In genomic region chr18:50878345-50879301, GRCh38 we compare ENCODE assay signal across 1 cellular context.
TF ChIP-seq lines count a peak whose summit lies in the region.

Gene ME2 (plus strand): TSS chr18:50879118. CDS start chr18:50895821, 16,703 bp downstream.

TF ChIP-seq in HepG2, 621 proteins besides CTCF, POLR2A, EP300 and RAD21 (continued from another document and continues in another):
- TF ChIP-seq, protein P1, sequence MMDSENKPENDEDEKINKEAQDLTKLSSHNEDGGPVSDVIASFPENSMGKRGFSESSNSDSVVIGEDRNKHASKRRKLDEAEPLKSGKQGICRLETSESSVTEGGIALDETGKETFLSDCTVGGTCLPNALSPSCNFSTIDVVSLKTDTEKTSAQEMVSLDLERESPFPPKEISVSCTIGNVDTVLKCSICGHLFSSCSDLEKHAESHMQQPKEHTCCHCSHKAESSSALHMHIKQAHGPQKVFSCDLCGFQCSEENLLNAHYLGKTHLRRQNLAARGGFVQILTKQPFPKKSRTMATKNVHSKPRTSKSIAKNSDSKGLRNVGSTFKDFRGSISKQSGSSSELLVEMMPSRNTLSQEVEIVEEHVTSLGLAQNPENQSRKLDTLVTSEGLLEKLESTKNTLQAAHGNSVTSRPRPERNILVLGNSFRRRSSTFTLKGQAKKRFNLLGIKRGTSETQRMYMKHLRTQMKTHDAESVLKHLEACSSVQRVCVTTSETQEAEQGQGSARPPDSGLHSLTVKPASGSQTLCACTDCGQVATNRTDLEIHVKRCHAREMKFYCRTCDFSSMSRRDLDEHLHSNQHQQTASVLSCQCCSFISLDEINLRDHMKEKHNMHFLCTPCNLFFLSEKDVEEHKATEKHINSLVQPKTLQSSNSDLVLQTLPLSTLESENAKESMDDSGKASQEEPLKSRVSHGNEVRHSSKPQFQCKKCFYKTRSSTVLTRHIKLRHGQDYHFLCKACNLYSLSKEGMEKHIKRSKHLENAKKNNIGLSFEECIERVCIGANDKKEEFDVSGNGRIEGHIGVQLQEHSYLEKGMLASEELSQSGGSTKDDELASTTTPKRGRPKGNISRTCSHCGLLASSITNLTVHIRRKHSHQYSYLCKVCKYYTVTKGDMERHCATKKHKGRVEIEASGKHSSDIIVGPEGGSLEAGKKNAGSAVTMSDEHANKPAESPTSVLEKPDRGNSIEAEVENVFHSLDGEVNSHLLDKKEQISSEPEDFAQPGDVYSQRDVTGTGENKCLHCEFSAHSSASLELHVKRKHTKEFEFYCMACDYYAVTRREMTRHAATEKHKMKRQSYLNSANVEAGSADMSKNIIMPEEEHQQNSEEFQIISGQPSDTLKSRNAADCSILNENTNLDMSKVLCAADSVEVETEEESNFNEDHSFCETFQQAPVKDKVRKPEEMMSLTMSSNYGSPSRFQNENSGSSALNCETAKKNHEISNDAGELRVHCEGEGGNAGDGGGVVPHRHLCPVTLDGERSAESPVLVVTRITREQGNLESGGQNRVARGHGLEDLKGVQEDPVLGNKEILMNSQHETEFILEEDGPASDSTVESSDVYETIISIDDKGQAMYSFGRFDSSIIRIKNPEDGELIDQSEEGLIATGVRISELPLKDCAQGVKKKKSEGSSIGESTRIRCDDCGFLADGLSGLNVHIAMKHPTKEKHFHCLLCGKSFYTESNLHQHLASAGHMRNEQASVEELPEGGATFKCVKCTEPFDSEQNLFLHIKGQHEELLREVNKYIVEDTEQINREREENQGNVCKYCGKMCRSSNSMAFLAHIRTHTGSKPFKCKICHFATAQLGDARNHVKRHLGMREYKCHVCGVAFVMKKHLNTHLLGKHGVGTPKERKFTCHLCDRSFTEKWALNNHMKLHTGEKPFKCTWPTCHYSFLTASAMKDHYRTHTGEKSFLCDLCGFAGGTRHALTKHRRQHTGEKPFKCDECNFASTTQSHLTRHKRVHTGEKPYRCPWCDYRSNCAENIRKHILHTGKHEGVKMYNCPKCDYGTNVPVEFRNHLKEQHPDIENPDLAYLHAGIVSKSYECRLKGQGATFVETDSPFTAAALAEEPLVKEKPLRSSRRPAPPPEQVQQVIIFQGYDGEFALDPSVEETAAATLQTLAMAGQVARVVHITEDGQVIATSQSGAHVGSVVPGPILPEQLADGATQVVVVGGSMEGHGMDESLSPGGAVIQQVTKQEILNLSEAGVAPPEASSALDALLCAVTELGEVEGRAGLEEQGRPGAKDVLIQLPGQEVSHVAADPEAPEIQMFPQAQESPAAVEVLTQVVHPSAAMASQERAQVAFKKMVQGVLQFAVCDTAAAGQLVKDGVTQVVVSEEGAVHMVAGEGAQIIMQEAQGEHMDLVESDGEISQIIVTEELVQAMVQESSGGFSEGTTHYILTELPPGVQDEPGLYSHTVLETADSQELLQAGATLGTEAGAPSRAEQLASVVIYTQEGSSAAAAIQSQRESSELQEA (CRISPR knock-in tag; IDR thresholded peaks at IDR 0.05; ENCODE audit: not compliant biosample characterization) = no peak
- no peak for TF ChIP-seq SP1 (IDR thresholded peaks at IDR 0.05)
- peak; percentile 51; the same call in 1 of the 2 replicates for TF ChIP-seq SP1 (CRISPR knock-in tag; IDR thresholded peaks at IDR 0.05)
- TF ChIP-seq, protein P2, sequence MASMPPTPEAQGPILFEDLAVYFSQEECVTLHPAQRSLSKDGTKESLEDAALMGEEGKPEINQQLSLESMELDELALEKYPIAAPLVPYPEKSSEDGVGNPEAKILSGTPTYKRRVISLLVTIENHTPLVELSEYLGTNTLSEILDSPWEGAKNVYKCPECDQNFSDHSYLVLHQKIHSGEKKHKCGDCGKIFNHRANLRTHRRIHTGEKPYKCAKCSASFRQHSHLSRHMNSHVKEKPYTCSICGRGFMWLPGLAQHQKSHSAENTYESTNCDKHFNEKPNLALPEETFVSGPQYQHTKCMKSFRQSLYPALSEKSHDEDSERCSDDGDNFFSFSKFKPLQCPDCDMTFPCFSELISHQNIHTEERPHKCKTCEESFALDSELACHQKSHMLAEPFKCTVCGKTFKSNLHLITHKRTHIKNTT (CRISPR knock-in tag; IDR thresholded peaks at IDR 0.05) = no peak
- TF ChIP-seq ZFX (CRISPR knock-in tag; IDR thresholded peaks at IDR 0.05; ENCODE audit: low read depth) = peak; percentile 96
- TF ChIP-seq, protein P3, sequence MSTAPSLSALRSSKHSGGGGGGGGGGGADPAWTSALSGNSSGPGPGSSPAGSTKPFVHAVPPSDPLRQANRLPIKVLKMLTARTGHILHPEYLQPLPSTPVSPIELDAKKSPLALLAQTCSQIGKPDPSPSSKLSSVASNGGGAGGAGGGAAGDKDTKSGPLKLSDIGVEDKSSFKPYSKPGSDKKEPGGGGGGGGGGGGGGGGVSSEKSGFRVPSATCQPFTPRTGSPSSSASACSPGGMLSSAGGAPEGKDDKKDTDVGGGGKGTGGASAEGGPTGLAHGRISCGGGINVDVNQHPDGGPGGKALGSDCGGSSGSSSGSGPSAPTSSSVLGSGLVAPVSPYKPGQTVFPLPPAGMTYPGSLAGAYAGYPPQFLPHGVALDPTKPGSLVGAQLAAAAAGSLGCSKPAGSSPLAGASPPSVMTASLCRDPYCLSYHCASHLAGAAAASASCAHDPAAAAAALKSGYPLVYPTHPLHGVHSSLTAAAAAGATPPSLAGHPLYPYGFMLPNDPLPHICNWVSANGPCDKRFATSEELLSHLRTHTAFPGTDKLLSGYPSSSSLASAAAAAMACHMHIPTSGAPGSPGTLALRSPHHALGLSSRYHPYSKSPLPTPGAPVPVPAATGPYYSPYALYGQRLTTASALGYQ (CRISPR knock-in tag; IDR thresholded peaks at IDR 0.05) = no peak
- TF ChIP-seq PRMT3 (CRISPR knock-in tag; IDR thresholded peaks at IDR 0.05; ENCODE audit: borderline replicate concordance, low read depth) = no peak
- no peak for TF ChIP-seq SETDB1 (CRISPR knock-in tag; IDR thresholded peaks at IDR 0.05; ENCODE audit: borderline replicate concordance)
- no peak; the same call in 1 of the 2 replicates for TF ChIP-seq FOXO1 (CRISPR knock-in tag; IDR thresholded peaks at IDR 0.05)
- no peak for TF ChIP-seq ZNF572 (CRISPR knock-in tag; IDR thresholded peaks at IDR 0.05)
- no peak for TF ChIP-seq SNAPC5 (CRISPR knock-in tag; IDR thresholded peaks at IDR 0.05; ENCODE audit: borderline replicate concordance)
- TF ChIP-seq, protein P4, sequence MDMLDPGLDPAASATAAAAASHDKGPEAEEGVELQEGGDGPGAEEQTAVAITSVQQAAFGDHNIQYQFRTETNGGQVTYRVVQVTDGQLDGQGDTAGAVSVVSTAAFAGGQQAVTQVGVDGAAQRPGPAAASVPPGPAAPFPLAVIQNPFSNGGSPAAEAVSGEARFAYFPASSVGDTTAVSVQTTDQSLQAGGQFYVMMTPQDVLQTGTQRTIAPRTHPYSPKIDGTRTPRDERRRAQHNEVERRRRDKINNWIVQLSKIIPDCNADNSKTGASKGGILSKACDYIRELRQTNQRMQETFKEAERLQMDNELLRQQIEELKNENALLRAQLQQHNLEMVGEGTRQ (IDR thresholded peaks at IDR 0.05; ENCODE audit: low read depth, low read length) = no peak
- TF ChIP-seq, protein P4 (CRISPR knock-in tag; IDR thresholded peaks at IDR 0.05; ENCODE audit: borderline replicate concordance) = 0 out of 2 replicates have a peak, but pooled peaks have one; percentile 17
- TF ChIP-seq SMAD1 (CRISPR knock-in tag; IDR thresholded peaks at IDR 0.05; ENCODE audit: borderline replicate concordance, low read depth) = no peak
- TF ChIP-seq MED13 (CRISPR knock-in tag; IDR thresholded peaks at IDR 0.05) = peak; percentile 39; the same call in 1 of the 2 replicates
- TF ChIP-seq PREB (CRISPR knock-in tag; IDR thresholded peaks at IDR 0.05) = no peak
- TF ChIP-seq ZNF619 (CRISPR knock-in tag; IDR thresholded peaks at IDR 0.05) = 0 out of 2 replicates have a peak, but pooled peaks have one; percentile 74
- peak; percentile 57; the same call in 1 of the 2 replicates for TF ChIP-seq BCL3 (CRISPR knock-in tag; IDR thresholded peaks at IDR 0.05)
- no peak for TF ChIP-seq U2AF1 (optimal IDR thresholded peaks at IDR 0.05; ENCODE audit: low read depth, low read length)
- 0 out of 2 replicates have a peak, but pooled peaks have one; percentile 26 for TF ChIP-seq ZNF616 (CRISPR knock-in tag; IDR thresholded peaks at IDR 0.05; ENCODE audit: low read depth)
- peak; percentile 79 for TF ChIP-seq ZNF770 (CRISPR knock-in tag; IDR thresholded peaks at IDR 0.05)
- peak; percentile 50; the same call in 1 of the 3 replicates for TF ChIP-seq MXI1 (IDR thresholded peaks at IDR 0.05; ENCODE audit: borderline replicate concordance, low read depth, low read length)
- no peak for TF ChIP-seq TSC22D2 (CRISPR knock-in tag; IDR thresholded peaks at IDR 0.05; ENCODE audit: borderline replicate concordance)
- no peak for TF ChIP-seq KDM3A (CRISPR knock-in tag; IDR thresholded peaks at IDR 0.05; ENCODE audit: low read depth)
- TF ChIP-seq, protein P5, sequence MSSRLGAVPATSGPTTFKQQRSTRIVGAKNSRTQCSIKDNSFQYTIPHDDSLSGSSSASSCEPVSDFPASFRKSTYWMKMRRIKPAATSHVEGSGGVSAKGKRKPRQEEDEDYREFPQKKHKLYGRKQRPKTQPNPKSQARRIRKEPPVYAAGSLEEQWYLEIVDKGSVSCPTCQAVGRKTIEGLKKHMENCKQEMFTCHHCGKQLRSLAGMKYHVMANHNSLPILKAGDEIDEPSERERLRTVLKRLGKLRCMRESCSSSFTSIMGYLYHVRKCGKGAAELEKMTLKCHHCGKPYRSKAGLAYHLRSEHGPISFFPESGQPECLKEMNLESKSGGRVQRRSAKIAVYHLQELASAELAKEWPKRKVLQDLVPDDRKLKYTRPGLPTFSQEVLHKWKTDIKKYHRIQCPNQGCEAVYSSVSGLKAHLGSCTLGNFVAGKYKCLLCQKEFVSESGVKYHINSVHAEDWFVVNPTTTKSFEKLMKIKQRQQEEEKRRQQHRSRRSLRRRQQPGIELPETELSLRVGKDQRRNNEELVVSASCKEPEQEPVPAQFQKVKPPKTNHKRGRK (CRISPR knock-in tag; IDR thresholded peaks at IDR 0.05) = no peak
- no peak for TF ChIP-seq ZNF101 (CRISPR knock-in tag; IDR thresholded peaks at IDR 0.05; ENCODE audit: borderline replicate concordance, low read depth)
- 0 out of 2 replicates have a peak, but pooled peaks have one; percentile 24 for TF ChIP-seq ZNF431 (CRISPR knock-in tag; IDR thresholded peaks at IDR 0.05; ENCODE audit: borderline replicate concordance, low read depth)
- peak; percentile 53; the same call in 1 of the 2 replicates for TF ChIP-seq MYC (CRISPR knock-in tag; IDR thresholded peaks at IDR 0.05; ENCODE audit: borderline replicate concordance)
- 0 out of 2 replicates have a peak, but pooled peaks have one; percentile 17 for TF ChIP-seq CEBPB (IDR thresholded peaks at IDR 0.05; ENCODE audit: borderline replicate concordance, low read depth, low read length)
- no peak for TF ChIP-seq ZNF530 (CRISPR knock-in tag; IDR thresholded peaks at IDR 0.05; ENCODE audit: low read depth)
